In the genomic region with DNA sequence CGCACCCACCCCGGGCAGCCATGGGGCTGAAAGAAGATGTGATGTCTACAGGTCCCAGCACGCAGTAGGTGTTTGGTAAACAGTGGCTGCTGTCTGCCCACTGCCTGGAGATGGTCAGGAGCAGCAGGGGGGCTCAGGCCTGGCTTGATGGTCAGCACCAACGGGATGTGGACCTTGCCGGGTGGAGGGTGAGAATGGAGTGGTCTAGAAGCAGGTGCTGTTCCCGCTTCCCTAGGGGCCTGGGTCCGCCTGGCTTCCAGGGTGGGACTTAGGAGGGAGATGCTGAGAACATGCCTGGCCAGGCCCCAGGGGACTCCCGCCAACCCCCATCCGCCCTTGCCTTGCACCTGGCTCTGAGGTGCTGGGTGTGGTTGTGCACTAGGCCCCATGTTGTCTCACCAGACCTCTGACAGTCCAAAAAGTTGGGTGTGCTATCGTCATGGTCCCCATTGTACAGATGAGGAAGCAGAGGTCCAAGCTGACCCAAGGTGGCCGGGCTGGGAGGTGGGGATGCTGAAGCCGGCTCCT, we compare ENCODE assay signal across 19 cellular contexts. TPM values are rescaled to one million over a fixed set of nuclear protein-coding genes. Genes with fewer than 3 reads are reported as not detected.
DNase-seq lines count a peak whose midpoint lies in the region; ATAC-seq, FAIRE-seq and TF ChIP-seq lines count a peak whose summit lies in the region.
"Had no signal": no experiment of that assay in that cellular context is flagged by ENCODE, and none has a peak within 500 bp of the region (broad histone marks: within the 10 kb centered on the region; RNA-seq: fewer than 3 reads in every experiment).

No MANE protein-coding gene starts in this region.

- DNase-seq in NCI-H1436 (lab: John Stamatoyannopoulos, UW) (peak; percentile 37), NCI-H1436 treated with DMSO at 0.1 percent for 48 hours (lab: John Stamatoyannopoulos, UW) (no peak), WERI-Rb-1 (no peak), kidney (peak; percentile 54), spleen (peak; percentile 66), activated gamma-delta T cell (lab: John Stamatoyannopoulos, UW) (no peak)
- no peak for DNase-seq in activated CD4-positive, alpha-beta T cell treated with anti-CD3 and anti-CD28 coated beads, Interleukin-2, amount 50 U/mL, for 4 hours
- DNase-seq: activated CD8-positive, alpha-beta T cell treated with anti-CD3 and anti-CD28 coated beads for 36 hours; activated T-cell treated with anti-CD3 and anti-CD28 coated beads, Interleukin-2, amount 50 U/mL, for 4 hours; KBM-7; kidney glomerular epithelial cell; NCI-H1092; NCI-H345; T-cell; thyroid gland had no signal

- H3K9ac ChIP-seq in kidney (ENCODE audit: low read length in 2 of 2), result no peak overlapping the region
- H3K9ac ChIP-seq: BLaER1 had no signal

- no peak overlapping the region for H3K4me3 ChIP-seq in WERI-Rb-1 (ENCODE audit: low read depth, low read length)
- H3K4me3 ChIP-seq in kidney (ENCODE audit: low read length in 2 of 2), result no peak overlapping the region
- no peak overlapping the region for H3K4me3 ChIP-seq in spleen
- H3K4me3 ChIP-seq: BLaER1, thyroid gland had no signal

- H3K27ac ChIP-seq in WERI-Rb-1 (peak overlapping the region; percentile 48), kidney (ENCODE audit: low read depth in 2 of 2, low read length in 2 of 2) (no peak overlapping the region), spleen (no peak overlapping the region)
- H3K27ac ChIP-seq: BLaER1, RWPE1, thyroid gland had no signal

- peaks cover 84% of the 10 kb centered on the region for H3K36me3 ChIP-seq in WERI-Rb-1
- no peaks in the 10 kb centered on the region for H3K36me3 ChIP-seq in kidney (ENCODE audit: control insufficient read depth in 1 of 2, insufficient read depth in 2 of 2, low read length in 2 of 2)
- H3K36me3 ChIP-seq in spleen, result no peaks in the 10 kb centered on the region
- H3K36me3 ChIP-seq: BLaER1, thyroid gland had no signal

- WGBS in spleen, 5 donors, result 81 to 90% (median 85%) methylated on average over 8 to 12 of the region's 12 CpGs

- intact Hi-C loops in kidney (cut with DNase I), result no loop called here
- intact Hi-C loops in spleen (cut with DNase I; ENCODE audit: low total_unique reads), result no loop called here

- TF ChIP-seq CTCF in WERI-Rb-1 (IDR thresholded peaks at IDR 0.05; ENCODE audit: low read depth, low read length) (no peak), kidney (IDR thresholded peaks at IDR 0.05; ENCODE audit: borderline replicate concordance, extremely low read depth, insufficient read depth) (no peak), spleen (IDR thresholded peaks at IDR 0.05 in 8 of 11, conservative IDR thresholded peaks at IDR 0.05 in 3 of 11) (no peak)

- H3K9me3 ChIP-seq in WERI-Rb-1 (ENCODE audit: severe bottlenecking) (no peaks in the 10 kb centered on the region), kidney (ENCODE audit: control insufficient read depth in 1 of 2, low read length in 2 of 2) (no peaks in the 10 kb centered on the region), spleen (no peaks in the 10 kb centered on the region)
- H3K9me3 ChIP-seq: BLaER1, thyroid gland had no signal

- no peak for TF ChIP-seq POLR2A in spleen (IDR thresholded peaks at IDR 0.05)

- H3K4me1 ChIP-seq in kidney (ENCODE audit: control insufficient read depth in 1 of 2, insufficient read depth in 1 of 2, low read depth in 1 of 2, low read length in 2 of 2) (peaks cover 26 to 42% of the 10 kb centered on the region in 2 donors), spleen (peaks cover 0 to 41% (median 19%) of the 10 kb centered on the region in 6 donors)
- H3K4me1 ChIP-seq: thyroid gland had no signal

- FAIRE-seq in kidney (lab: Jason Lieb, UNC), result no peak
- FAIRE-seq: H54 had no signal

- no peak for ATAC-seq in GM19463 (IDR thresholded peaks at IDR 0.05; ENCODE audit: unreplicated experiment)
- ATAC-seq: activated CD8-positive, alpha-beta T cell treated with anti-CD3 and anti-CD28 coated beads for 36 hours; activated T-cell treated with anti-CD3 and anti-CD28 coated beads, Interleukin-2, amount 50 U/mL, for 4 hours; T-cell had no signal

- no peaks in the 10 kb centered on the region for H3K27me3 ChIP-seq in WERI-Rb-1 (ENCODE audit: insufficient read depth, low read depth, severe bottlenecking)
- H3K27me3 ChIP-seq in spleen (replicated peaks in 1 of 7), result no peaks in the 10 kb centered on the region
- H3K27me3 ChIP-seq: BLaER1, thyroid gland had no signal

RNA-seq across cellular contexts. Expression of a gene that starts 12.9 kb away (rescaled TPM):
- total RNA-seq in kidney (3.7 TPM), spleen (10 to 100 TPM; 13.9 to 30.7 (median 21.5) TPM)
- polyA plus RNA-seq in kidney (ENCODE audit: insufficient read depth, low read depth, low replicate concordance) (12.5 TPM), spleen (1 to 10 TPM; 1.3 to 5.2 (median 2.1) TPM)

Comparison
In these comparisons a context has a peak if more than half of its experiments do, and no peak if none do; other contexts are left out.
1. DNase-seq: peak in NCI-H1436 (single experiment), kidney (single experiment) and spleen (single experiment); none in NCI-H1436 treated with DMSO at 0.1 percent for 48 hours (single experiment), WERI-Rb-1 (single experiment), activated CD4-positive, alpha-beta T cell treated with anti-CD3 and anti-CD28 coated beads, Interleukin-2, amount 50 U/mL, for 4 hours (0 of 2) and activated gamma-delta T cell (single experiment).